Comparison of ENCODE assay signal across 3 cellular contexts in genomic region chr14:84071061-84071460, GRCh38.
"Had no signal": no experiment of that assay in that cellular context is flagged by ENCODE, and none has a peak within 500 bp of the region (broad histone marks: within the 10 kb centered on the region; RNA-seq: fewer than 3 reads in every experiment).

No MANE protein-coding gene starts in this region.

- DNase-seq: GDM1, GF-D8 had no signal

- H3K4me3 ChIP-seq: GM12878 had no signal
